15 cellular contexts compared by ENCODE assay signal in the genomic region with DNA sequence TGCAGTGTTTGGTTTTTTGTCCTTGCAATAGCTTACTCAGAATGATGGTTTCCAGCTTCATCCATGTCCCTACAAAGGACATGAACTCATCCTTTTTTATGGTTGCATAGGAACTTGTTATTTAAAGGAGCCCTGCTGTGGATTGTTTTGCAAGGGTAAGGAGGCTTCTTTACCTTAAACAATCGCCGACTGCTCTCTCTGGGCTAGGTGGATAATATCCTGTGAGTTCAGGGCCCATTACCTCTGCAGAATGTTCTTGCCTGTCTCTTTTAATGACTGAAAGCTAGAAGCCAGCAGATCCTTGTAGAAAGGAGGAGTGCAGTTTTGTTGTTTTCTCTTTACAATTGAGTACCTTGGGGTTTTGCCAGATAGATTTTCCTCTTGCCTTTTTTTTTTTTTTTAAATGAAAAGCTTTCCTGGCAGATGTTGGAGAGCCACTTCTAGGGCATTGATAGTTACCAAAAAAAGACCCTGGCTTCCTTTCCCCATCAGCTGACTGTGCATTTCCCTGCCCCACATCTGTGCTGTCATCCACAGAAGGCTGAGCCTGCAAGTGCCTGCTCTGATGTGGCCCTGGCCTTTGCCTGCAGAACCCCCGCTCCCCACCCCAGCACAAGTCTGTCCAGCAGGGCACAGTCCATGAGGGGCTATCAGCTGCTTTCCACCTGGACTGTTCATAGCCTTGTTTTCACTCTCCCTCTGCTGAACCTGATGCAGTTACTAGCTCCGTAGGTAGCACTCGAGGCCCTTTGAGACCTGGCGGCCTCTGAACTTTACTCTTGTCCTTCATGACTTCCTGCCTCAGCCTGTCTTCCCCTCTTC.
DNase-seq lines count a peak whose midpoint lies in the region; ATAC-seq and TF ChIP-seq lines count a peak whose summit lies in the region.
"Had no signal": no experiment of that assay in that cellular context is flagged by ENCODE, and none has a peak within 500 bp of the region (broad histone marks: within the 10 kb centered on the region; RNA-seq: fewer than 3 reads in every experiment).

No MANE protein-coding gene starts in this region.

- no peaks in the 10 kb centered on the region for H3K79me2 ChIP-seq in GM23248 (ENCODE audit: insufficient read depth)

- H3K4me1 Mint-ChIP-seq in nephron progenitor cell, result peaks cover 24% of the 10 kb centered on the region

- H3K27me3 ChIP-seq in GM23248 (replicated peaks; ENCODE audit: insufficient read depth), result no peaks in the 10 kb centered on the region
- H3K27me3 ChIP-seq: ascending aorta, suprapubic skin had no signal

- H3K9me3 ChIP-seq in GM23248 (ENCODE audit: low read depth), result no peaks in the 10 kb centered on the region
- H3K9me3 ChIP-seq: ascending aorta, suprapubic skin had no signal

- no peak overlapping the region for H3K9ac ChIP-seq in GM23248

- H3K4me3 ChIP-seq in GM23248, result no peak overlapping the region
- H3K4me3 ChIP-seq: ascending aorta, suprapubic skin had no signal

- H3K4me1 ChIP-seq in GM23248 (ENCODE audit: insufficient read depth), result peaks cover 9% of the 10 kb centered on the region

- H3K9me2 ChIP-seq in GM23248 (ENCODE audit: insufficient read depth), result no peaks in the 10 kb centered on the region

- peaks cover 17% of the 10 kb centered on the region for H3K9me3 Mint-ChIP-seq in nephron progenitor cell
- H3K9me3 Mint-ChIP-seq: T-helper 1 cell treated with Interleukin-12 subunit alpha and Interleukin-12 subunit beta and Interleukin-4 antibody, amounts not matched to agents 30 μg/mL and 1 μg/mL, for 36 hours had no signal

- H3K4me2 ChIP-seq in GM23248 (ENCODE audit: unreplicated experiment), result no peak overlapping the region

- peak overlapping the region; percentile 12 for H3K27ac Mint-ChIP-seq in nephron progenitor cell
- H3K27ac Mint-ChIP-seq: T-helper 1 cell treated with Interleukin-12 subunit alpha and Interleukin-12 subunit beta and Interleukin-4 antibody, amounts not matched to agents 30 μg/mL and 1 μg/mL, for 36 hours had no signal

- peaks cover 2% of the 10 kb centered on the region for H3K27me3 Mint-ChIP-seq in nephron progenitor cell (ENCODE audit: low read depth, poor library complexity)

- H3K36me3 Mint-ChIP-seq in nephron progenitor cell (ENCODE audit: low read depth), result peaks cover 15% of the 10 kb centered on the region

- WGBS in GM23248 (ENCODE audit: low coverage in 1 of 2, low lambda C conversion rate in 2 of 2, missing lambda C conversion rate in 2 of 2), 2 experiments, result 48 to 52% methylated on average over 6 of the region's 6 CpGs

- no peaks in the 10 kb centered on the region for H4K20me1 ChIP-seq in GM23248 (ENCODE audit: insufficient read depth)

- ATAC-seq in GM21360 (IDR thresholded peaks at IDR 0.05; ENCODE audit: unreplicated experiment), result no peak
- ATAC-seq in HG02938 (IDR thresholded peaks at IDR 0.05; ENCODE audit: unreplicated experiment), result no peak
- ATAC-seq: left colon had no signal

- TF ChIP-seq CTCF in nephron progenitor cell (IDR thresholded peaks at IDR 0.05), result no peak

- H2AFZ ChIP-seq in GM23248, result no peak overlapping the region

- in situ Hi-C loops in GM23248 (cut with MboI), result no loop called here

- H3F3A ChIP-seq in GM23248 (ENCODE audit: insufficient read depth), result peaks cover under 1% of the 10 kb centered on the region; the same call in 1 of the 2 replicates

- no peaks in the 10 kb centered on the region for H3K36me3 ChIP-seq in GM23248 (ENCODE audit: low read depth)
- H3K36me3 ChIP-seq: ascending aorta, suprapubic skin had no signal

- no peak overlapping the region for H3K4me3 Mint-ChIP-seq in nephron progenitor cell
- H3K4me3 Mint-ChIP-seq: T-helper 1 cell treated with Interleukin-12 subunit alpha and Interleukin-12 subunit beta and Interleukin-4 antibody, amounts not matched to agents 30 μg/mL and 1 μg/mL, for 36 hours had no signal

- peak; percentile 28 for DNase-seq in GM23248
- peak; percentile 89 for DNase-seq in NCI-H2171 treated with DMSO at 0.1 percent for 48 hours (lab: John Stamatoyannopoulos, UW)
- DNase-seq in fibroblast of peridontal ligament (ENCODE audit: extremely low read depth), result peak; percentile 63
- peak; percentile 11 for DNase-seq in nephron progenitor cell
- no peak for DNase-seq in NOMO-1 (lab: John Stamatoyannopoulos, UW; ENCODE audit: unreplicated experiment in 2 of 2)
- no peak for DNase-seq in NCI-H1048 (lab: John Stamatoyannopoulos, UW)
- DNase-seq: AML-193; Karpas-422; left colon; NK-92 treated with Interleukin-12 subunit alpha and Interleukin-12 subunit beta, amount 100 ng/mL, for 24 hours had no signal

- H3K27ac ChIP-seq in GM23248, result no peak overlapping the region
- H3K27ac ChIP-seq: ascending aorta, suprapubic skin had no signal

Comparison
In these comparisons a context has a peak if more than half of its experiments do, and no peak if none do; other contexts are left out.
1. DNase-seq: peak in GM23248 (single experiment), NCI-H2171 treated with DMSO at 0.1 percent for 48 hours (single experiment), fibroblast of peridontal ligament (single experiment) and nephron progenitor cell (single experiment); none in NOMO-1 (0 of 2) and NCI-H1048 (single experiment).